ENCODE assay signal across 7 cellular contexts in genomic region chr11:47768090-47768620, GRCh38. TPM values are rescaled to one million over a fixed set of nuclear protein-coding genes. Genes with fewer than 3 reads are reported as not detected.
DNase-seq lines count a peak whose midpoint lies in the region; ATAC-seq and TF ChIP-seq lines count a peak whose summit lies in the region.

No MANE protein-coding gene starts in this region.

- peaks cover 14% of the 10 kb centered on the region for H3K36me3 ChIP-seq in effector memory CD4-positive, alpha-beta T cell (ENCODE audit: control insufficient read depth, insufficient read depth, low read length)

- H3K4me3 Mint-ChIP-seq in WTC11 = peak overlapping the region; percentile 99

- CTCF ChIA-PET in WTC11 (lab: Charles Lee) = no interaction called here

- TF ChIP-seq CTCF in GM12865 (IDR thresholded peaks at IDR 0.05; ENCODE audit: insufficient read depth, low read depth, low read length, missing control alignments) = no peak
- TF ChIP-seq CTCF in WTC11 (IDR thresholded peaks at IDR 0.05) = no peak
- TF ChIP-seq CTCF in lower leg skin (IDR thresholded peaks at IDR 0.05) = no peak

- H3K9me3 Mint-ChIP-seq in WTC11 = no peaks in the 10 kb centered on the region

- H3K27me3 ChIP-seq in effector memory CD4-positive, alpha-beta T cell (replicated peaks; ENCODE audit: control insufficient read depth, insufficient read depth, low read length, poor library complexity, severe bottlenecking) = no peaks in the 10 kb centered on the region

- DNase-seq in GM12865 (ENCODE audit: low read depth) (peak; percentile 47), NCI-H2029 (lab: John Stamatoyannopoulos, UW) (peak; percentile 85), WTC11 (ENCODE audit: low spot score) (no peak), lower leg skin (ENCODE audit: low spot score in 2 of 2) (peak; percentile 73 to 94), epidermal melanocyte (ENCODE audit: insufficient read length, low spot score) (no peak)
- no peak for DNase-seq in effector memory CD4-positive, alpha-beta T cell
- peak; percentile 36 for DNase-seq in stimulated activated CD4-positive, alpha-beta T cell treated with anti-CD3 and anti-CD28 coated beads, Interleukin-4, amount 100 ng/mL, for 24 hours

- no peaks in the 10 kb centered on the region for H3K9me3 ChIP-seq in effector memory CD4-positive, alpha-beta T cell (ENCODE audit: control insufficient read depth, low read length)

- no peaks in the 10 kb centered on the region for H3K27me3 Mint-ChIP-seq in WTC11 (ENCODE audit: low read depth)

- WGBS in lower leg skin, 2 donors = 0 to 1% methylated on average over 12 of the region's 12 CpGs

- ATAC-seq in WTC11 = no peak

- H3K27ac Mint-ChIP-seq in WTC11 = peak overlapping the region; percentile 100

- peaks cover 20% of the 10 kb centered on the region for H3K4me1 ChIP-seq in effector memory CD4-positive, alpha-beta T cell (ENCODE audit: control insufficient read depth, insufficient read depth, low read length, poor library complexity, severe bottlenecking)

- peaks cover 14% of the 10 kb centered on the region for H3K4me1 Mint-ChIP-seq in WTC11

- peak in 1 of 2 donors; percentile 17 for TF ChIP-seq POLR2A in lower leg skin (IDR thresholded peaks at IDR 0.05)

- intact Hi-C loops in lower leg skin (cut with DNase I; ENCODE audit: low total_unique reads) = no loop called here

- H3K4me3 ChIP-seq in GM12865 (ENCODE audit: low read depth, low read length) (peak overlapping the region; percentile 90), lower leg skin (ENCODE audit: low read depth, poor library complexity, severe bottlenecking) (peak overlapping the region; percentile 25)
- H3K4me3 ChIP-seq in effector memory CD4-positive, alpha-beta T cell (ENCODE audit: insufficient read depth, low read depth, low read length, poor library complexity, severe bottlenecking) = peak overlapping the region; percentile 44

- H3K27ac ChIP-seq in effector memory CD4-positive, alpha-beta T cell (ENCODE audit: insufficient read depth, low read length, poor library complexity, severe bottlenecking) = peak overlapping the region; percentile 97

- POLR2A ChIA-PET in WTC11 (lab: Charles Lee) = no interaction called here

- H3K36me3 Mint-ChIP-seq in WTC11 = peaks cover 22% of the 10 kb centered on the region

TF ChIP-seq in WTC11, 78 proteins besides CTCF, POLR2A, EP300 and RAD21:
- TF ChIP-seq CBFB (CRISPR knock-in tag; IDR thresholded peaks at IDR 0.05; ENCODE audit: low read depth) (no peak), ZNF138 (CRISPR knock-in tag; conservative IDR thresholded peaks at IDR 0.05) (no peak), E2F4 (CRISPR knock-in tag; IDR thresholded peaks at IDR 0.05; ENCODE audit: borderline replicate concordance, low read depth) (no peak), JUN (CRISPR knock-in tag; IDR thresholded peaks at IDR 0.05) (no peak), TEAD1 (CRISPR knock-in tag; IDR thresholded peaks at IDR 0.05) (no peak), NFATC4 (CRISPR knock-in tag; IDR thresholded peaks at IDR 0.05) (peak; percentile 16; the same call in 1 of the 2 replicates), ATF3 (CRISPR knock-in tag; conservative IDR thresholded peaks at IDR 0.05) (no peak), ZNF121 (CRISPR knock-in tag; IDR thresholded peaks at IDR 0.05) (no peak), USF2 (CRISPR knock-in tag; IDR thresholded peaks at IDR 0.05) (peak; percentile 36; the same call in 1 of the 2 replicates)
- TF ChIP-seq, protein P1, sequence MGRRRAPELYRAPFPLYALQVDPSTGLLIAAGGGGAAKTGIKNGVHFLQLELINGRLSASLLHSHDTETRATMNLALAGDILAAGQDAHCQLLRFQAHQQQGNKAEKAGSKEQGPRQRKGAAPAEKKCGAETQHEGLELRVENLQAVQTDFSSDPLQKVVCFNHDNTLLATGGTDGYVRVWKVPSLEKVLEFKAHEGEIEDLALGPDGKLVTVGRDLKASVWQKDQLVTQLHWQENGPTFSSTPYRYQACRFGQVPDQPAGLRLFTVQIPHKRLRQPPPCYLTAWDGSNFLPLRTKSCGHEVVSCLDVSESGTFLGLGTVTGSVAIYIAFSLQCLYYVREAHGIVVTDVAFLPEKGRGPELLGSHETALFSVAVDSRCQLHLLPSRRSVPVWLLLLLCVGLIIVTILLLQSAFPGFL (CRISPR knock-in tag; IDR thresholded peaks at IDR 0.05; ENCODE audit: borderline replicate concordance) = no peak
- TF ChIP-seq, protein P2, sequence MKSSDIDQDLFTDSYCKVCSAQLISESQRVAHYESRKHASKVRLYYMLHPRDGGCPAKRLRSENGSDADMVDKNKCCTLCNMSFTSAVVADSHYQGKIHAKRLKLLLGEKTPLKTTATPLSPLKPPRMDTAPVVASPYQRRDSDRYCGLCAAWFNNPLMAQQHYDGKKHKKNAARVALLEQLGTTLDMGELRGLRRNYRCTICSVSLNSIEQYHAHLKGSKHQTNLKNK (CRISPR knock-in tag; IDR thresholded peaks at IDR 0.05) = no peak
- TF ChIP-seq, protein P3, sequence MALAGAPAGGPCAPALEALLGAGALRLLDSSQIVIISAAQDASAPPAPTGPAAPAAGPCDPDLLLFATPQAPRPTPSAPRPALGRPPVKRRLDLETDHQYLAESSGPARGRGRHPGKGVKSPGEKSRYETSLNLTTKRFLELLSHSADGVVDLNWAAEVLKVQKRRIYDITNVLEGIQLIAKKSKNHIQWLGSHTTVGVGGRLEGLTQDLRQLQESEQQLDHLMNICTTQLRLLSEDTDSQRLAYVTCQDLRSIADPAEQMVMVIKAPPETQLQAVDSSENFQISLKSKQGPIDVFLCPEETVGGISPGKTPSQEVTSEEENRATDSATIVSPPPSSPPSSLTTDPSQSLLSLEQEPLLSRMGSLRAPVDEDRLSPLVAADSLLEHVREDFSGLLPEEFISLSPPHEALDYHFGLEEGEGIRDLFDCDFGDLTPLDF (CRISPR knock-in tag; IDR thresholded peaks at IDR 0.05) = no peak

RNA-seq across cellular contexts. Expression of gene FNBP4, which starts 1.0 kb away (rescaled TPM):
- total RNA-seq in WTC11 (2021) (83.0 to 106 TPM (median 91.9 TPM) in 3 replicates), lower leg skin (100 to 1,000 TPM in 3 of 4 donors, 10 to 100 TPM in 1; 96.1 to 302 (median 120) TPM)

RNA-seq across cellular contexts. Expression of gene AGBL2, which starts 53.0 kb away (rescaled TPM):
- total RNA-seq in WTC11 (2021) = 3.7 to 4.2 TPM (median 4.1 TPM) in 3 replicates
- under 1 TPM in 2 of 4 donors, not detected in 2; 0.17 to 0.65 TPM for total RNA-seq in lower leg skin

Comparison
In these comparisons a context has a peak if more than half of its experiments do, and no peak if none do; other contexts are left out.
1. DNase-seq: peak in GM12865 (single experiment), NCI-H2029 (single experiment), lower leg skin (2 of 2) and stimulated activated CD4-positive, alpha-beta T cell treated with anti-CD3 and anti-CD28 coated beads, Interleukin-4, amount 100 ng/mL, for 24 hours (single experiment); none in WTC11 (single experiment), effector memory CD4-positive, alpha-beta T cell (0 of 3) and epidermal melanocyte (single experiment).
2. H3K4me3 ChIP-seq: peak in every context shown above with its lines; median percentile 90 in GM12865; 44 in effector memory CD4-positive, alpha-beta T cell; 25 in lower leg skin.